9 cellular contexts compared by ENCODE assay signal in the genomic region with DNA sequence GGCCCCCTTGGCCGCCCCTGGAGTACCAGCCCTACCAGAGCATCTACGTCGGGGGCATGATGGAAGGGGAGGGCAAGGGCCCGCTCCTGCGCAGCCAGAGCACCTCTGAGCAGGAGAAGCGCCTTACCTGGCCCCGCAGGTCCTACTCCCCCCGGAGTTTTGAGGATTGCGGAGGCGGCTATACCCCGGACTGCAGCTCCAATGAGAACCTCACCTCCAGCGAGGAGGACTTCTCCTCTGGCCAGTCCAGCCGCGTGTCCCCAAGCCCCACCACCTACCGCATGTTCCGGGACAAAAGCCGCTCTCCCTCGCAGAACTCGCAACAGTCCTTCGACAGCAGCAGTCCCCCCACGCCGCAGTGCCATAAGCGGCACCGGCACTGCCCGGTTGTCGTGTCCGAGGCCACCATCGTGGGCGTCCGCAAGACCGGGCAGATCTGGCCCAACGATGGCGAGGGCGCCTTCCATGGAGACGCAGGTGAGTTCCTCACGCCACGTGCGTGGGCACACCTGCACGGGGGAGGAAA. TPM values are rescaled to one million over a fixed set of nuclear protein-coding genes. Genes with fewer than 3 reads are reported as not detected.
DNase-seq lines count a peak whose midpoint lies in the region; ATAC-seq and TF ChIP-seq lines count a peak whose summit lies in the region.
"Had no signal": no experiment of that assay in that cellular context is flagged by ENCODE, and none has a peak within 500 bp of the region (broad histone marks: within the 10 kb centered on the region; RNA-seq: fewer than 3 reads in every experiment).

No MANE protein-coding gene starts in this region.

- peaks cover 57% of the 10 kb centered on the region for H3K79me2 ChIP-seq in neural progenitor cell (ENCODE audit: low read depth)

- peak overlapping the region; percentile 11 for H3K27ac ChIP-seq in CD8-positive, alpha-beta T cell (ENCODE audit: low read depth, low read length)
- H3K27ac ChIP-seq in Panc1 (ENCODE audit: low read length): 0 out of 2 replicates have a peak overlapping the region, but pooled peaks have one; percentile 12
- no peak overlapping the region for H3K27ac ChIP-seq in duodenal mucosa (ENCODE audit: low read depth, low read length)
- H3K27ac ChIP-seq in neural progenitor cell: no peak overlapping the region

- H4K20me1 ChIP-seq in neural progenitor cell (ENCODE audit: low read depth): peaks cover 63% of the 10 kb centered on the region

- TF ChIP-seq CTCF in CD8-positive, alpha-beta T cell (IDR thresholded peaks at IDR 0.05): no peak
- TF ChIP-seq CTCF in Panc1 (IDR thresholded peaks at IDR 0.05) (no peak), neural progenitor cell (IDR thresholded peaks at IDR 0.05) (no peak)

- no peaks in the 10 kb centered on the region for H3K36me3 ChIP-seq in CD8-positive, alpha-beta T cell (ENCODE audit: insufficient read depth, low read length)
- H3K36me3 ChIP-seq in Panc1 (ENCODE audit: control insufficient read depth, insufficient read depth, low read length) (no peaks in the 10 kb centered on the region; the same call in 1 of the 2 replicates), duodenal mucosa (ENCODE audit: control insufficient read depth in 1 of 2, insufficient read depth in 2 of 2, low read length in 2 of 2) (no peaks in the 10 kb centered on the region), neural progenitor cell (no peaks in the 10 kb centered on the region)

- H3K27me3 Mint-ChIP-seq in CD8-positive, alpha-beta T cell (ENCODE audit: low read depth): no peaks in the 10 kb centered on the region
- H3K27me3 Mint-ChIP-seq in neural progenitor cell (ENCODE audit: insufficient read depth, low read depth): peaks cover 3% of the 10 kb centered on the region

- no peak for DNase-seq in CD8-positive, alpha-beta T cell
- DNase-seq in Panc1 (ENCODE audit: low read depth, low spot score) (no peak), neural progenitor cell (ENCODE audit: low spot score) (no peak), NCI-H524 treated with DMSO at 0.1 percent for 48 hours (lab: John Stamatoyannopoulos, UW) (no peak), NK-92 (lab: John Stamatoyannopoulos, UW; ENCODE audit: unreplicated experiment) (no peak), NCI-H146 (lab: John Stamatoyannopoulos, UW) (no peak)

- CTCF ChIA-PET in CD8-positive, alpha-beta T cell (lab: Charles Lee): interaction anchor here (0.6 to 3.2 kb wide), 8 partner anchors 13 to 225 kb away, joined by 3 to 17 read pairs (median 4); no protein-coding TSS in a partner anchor
- CTCF ChIA-PET in Panc1 (lab: Charles Lee): no interaction called here

- H3K4me1 Mint-ChIP-seq in CD8-positive, alpha-beta T cell (ENCODE audit: low read depth): peaks cover 66% of the 10 kb centered on the region
- peaks cover 60% of the 10 kb centered on the region for H3K4me1 Mint-ChIP-seq in neural progenitor cell

- POLR2A ChIA-PET in CD8-positive, alpha-beta T cell (lab: Charles Lee): interaction anchor here (0.7 to 1.7 kb wide), 4 partner anchors 12 to 88 kb away, joined by 3 to 10 read pairs (median 4); no protein-coding TSS in a partner anchor
- POLR2A ChIA-PET in Panc1 (lab: Charles Lee): interaction anchor here (0.7 kb wide), 1 partner anchor 11 kb away, joined by 3 read pairs; no protein-coding TSS in a partner anchor

- in situ Hi-C loops in Panc1 (cut with HindIII; ENCODE audit: low pct_unique_long_range_greater_than_20kb, low sequenced_read_pairs): no loop called here

- no peak overlapping the region for H2AFZ ChIP-seq in neural progenitor cell (replicated peaks)

- peaks cover 38% of the 10 kb centered on the region for H3F3A ChIP-seq in neural progenitor cell (ENCODE audit: low read depth)

- H3K27me3 ChIP-seq in CD8-positive, alpha-beta T cell (ENCODE audit: insufficient read depth, low read length): no peaks in the 10 kb centered on the region
- H3K27me3 ChIP-seq in Panc1 (ENCODE audit: control insufficient read depth, insufficient read depth, low read length): no peaks in the 10 kb centered on the region
- no peaks in the 10 kb centered on the region for H3K27me3 ChIP-seq in duodenal mucosa (ENCODE audit: control insufficient read depth in 1 of 2, insufficient read depth in 2 of 2, low read length in 2 of 2)
- H3K27me3 ChIP-seq in neural progenitor cell: peaks cover 14% of the 10 kb centered on the region

- peaks cover 11% of the 10 kb centered on the region for H3K36me3 Mint-ChIP-seq in CD8-positive, alpha-beta T cell
- H3K36me3 Mint-ChIP-seq in neural progenitor cell: peaks cover 13% of the 10 kb centered on the region

- H3K4me3 Mint-ChIP-seq in CD8-positive, alpha-beta T cell: peak overlapping the region; percentile 92
- peak overlapping the region; percentile 91 for H3K4me3 Mint-ChIP-seq in neural progenitor cell

- intact Hi-C loops in CD8-positive, alpha-beta T cell (cut with DNase I, micrococcal nuclease): loop anchor here (1.0 to 5.0 kb wide), 5 partner anchors 35 to 112 kb away; a partner anchor contains a TSS
- intact Hi-C loops in Panc1 (cut with micrococcal nuclease; ENCODE audit: unreplicated experiment): loop anchor here (10.0 kb wide), 1 partner anchor 63 kb away; no protein-coding TSS in a partner anchor

- peaks cover 49% of the 10 kb centered on the region for H3K4me1 ChIP-seq in CD8-positive, alpha-beta T cell (ENCODE audit: insufficient read depth, low read length)
- H3K4me1 ChIP-seq in Panc1 (ENCODE audit: control insufficient read depth, insufficient read depth, low read length): peaks cover 20% of the 10 kb centered on the region
- H3K4me1 ChIP-seq in duodenal mucosa (ENCODE audit: control insufficient read depth in 1 of 2, insufficient read depth in 2 of 2, low read length in 2 of 2): peaks cover 48 to 58% of the 10 kb centered on the region in 2 donors
- peaks cover 47% of the 10 kb centered on the region for H3K4me1 ChIP-seq in neural progenitor cell

- peak overlapping the region; percentile 60 for H3K27ac Mint-ChIP-seq in CD8-positive, alpha-beta T cell
- no peak overlapping the region for H3K27ac Mint-ChIP-seq in neural progenitor cell

- H3K9me3 Mint-ChIP-seq in CD8-positive, alpha-beta T cell: no peaks in the 10 kb centered on the region
- peaks cover 6% of the 10 kb centered on the region for H3K9me3 Mint-ChIP-seq in neural progenitor cell

- BruUV-seq in Panc1 (replicated peaks; lab: Mats Ljungman, UMichigan): no TSS peak

- peak overlapping the region; percentile 88 for H3K4me2 ChIP-seq in neural progenitor cell

- peak overlapping the region; percentile 20 to 43 for H3K9ac ChIP-seq in duodenal mucosa (ENCODE audit: low read depth in 1 of 2, low read length in 2 of 2)
- H3K9ac ChIP-seq in neural progenitor cell: no peak overlapping the region

- H3K9me3 ChIP-seq in CD8-positive, alpha-beta T cell (ENCODE audit: low read length): no peaks in the 10 kb centered on the region
- H3K9me3 ChIP-seq in Panc1 (ENCODE audit: control insufficient read depth, insufficient read depth, low read depth, low read length): no peaks in the 10 kb centered on the region
- H3K9me3 ChIP-seq in duodenal mucosa (ENCODE audit: control insufficient read depth in 1 of 2, low read length in 2 of 2): no peaks in the 10 kb centered on the region
- H3K9me3 ChIP-seq in neural progenitor cell (ENCODE audit: low read depth): no peaks in the 10 kb centered on the region

- no peak for ATAC-seq in CD8-positive, alpha-beta T cell
- no peak for ATAC-seq in Panc1
- ATAC-seq in HG02610 (IDR thresholded peaks at IDR 0.05; ENCODE audit: unreplicated experiment): no peak

- H3K4me3 ChIP-seq in CD8-positive, alpha-beta T cell (ENCODE audit: low read depth, low read length): peak overlapping the region; percentile 48
- H3K4me3 ChIP-seq in Panc1 (ENCODE audit: low read depth in 2 of 2, low read length in 2 of 2) (peak overlapping the region; percentile 50 to 52), duodenal mucosa (ENCODE audit: low read depth in 1 of 2, low read length in 2 of 2) (peak overlapping the region; percentile 69 to 72), neural progenitor cell (peak overlapping the region; percentile 64)

RNA-seq across cellular contexts. Expression of a gene that starts 1.5 kb away (rescaled TPM):
- 10 to 100 TPM; 72.1 to 78.5 TPM for total RNA-seq in CD8-positive, alpha-beta T cell
- total RNA-seq in Panc1 (2021; ENCODE audit: unreplicated experiment) (32.1 TPM), neural progenitor cell (ENCODE audit: low replicate concordance) (35.5 and 36.0 TPM in 2 replicates)
- 52.2 TPM for polyA plus RNA-seq in Panc1 (2012; ENCODE audit: insufficient read length)

RNA-seq across cellular contexts. Expression of a gene that starts 36.5 kb away (rescaled TPM):
- under 1 TPM; 0.52 to 0.64 TPM for total RNA-seq in CD8-positive, alpha-beta T cell
- 4.1 TPM for total RNA-seq in Panc1 (2021; ENCODE audit: unreplicated experiment)
- 3.5 TPM for polyA plus RNA-seq in Panc1 (2012; ENCODE audit: insufficient read length)
- total RNA-seq in neural progenitor cell (ENCODE audit: low replicate concordance): 2.1 and 2.9 TPM in 2 replicates

RNA-seq across cellular contexts. Expression of a gene that starts 40.0 kb away (rescaled TPM):
- under 1 TPM in 1 of 2 experiments, not detected in 1; 0.71 TPM for total RNA-seq in CD8-positive, alpha-beta T cell
- total RNA-seq in Panc1 (2021; ENCODE audit: unreplicated experiment) (0.57 TPM), neural progenitor cell (ENCODE audit: low replicate concordance) (0.43 and 2.0 TPM in 2 replicates)
- polyA plus RNA-seq in Panc1 (2012; ENCODE audit: insufficient read length): 0.47 TPM
- total RNA-seq: subcutaneous adipose tissue had no signal

Comparison
In these comparisons a context has a peak if more than half of its experiments do, and no peak if none do; other contexts are left out.
1. H3K27ac ChIP-seq: peak in CD8-positive, alpha-beta T cell (single experiment) and Panc1 (single experiment); none in duodenal mucosa (single experiment) and neural progenitor cell (single experiment).
2. Peak in every context shown above with its lines, with median percentiles within 50 percentile points of each other: H3K4me3 ChIP-seq.